In the genomic region with DNA sequence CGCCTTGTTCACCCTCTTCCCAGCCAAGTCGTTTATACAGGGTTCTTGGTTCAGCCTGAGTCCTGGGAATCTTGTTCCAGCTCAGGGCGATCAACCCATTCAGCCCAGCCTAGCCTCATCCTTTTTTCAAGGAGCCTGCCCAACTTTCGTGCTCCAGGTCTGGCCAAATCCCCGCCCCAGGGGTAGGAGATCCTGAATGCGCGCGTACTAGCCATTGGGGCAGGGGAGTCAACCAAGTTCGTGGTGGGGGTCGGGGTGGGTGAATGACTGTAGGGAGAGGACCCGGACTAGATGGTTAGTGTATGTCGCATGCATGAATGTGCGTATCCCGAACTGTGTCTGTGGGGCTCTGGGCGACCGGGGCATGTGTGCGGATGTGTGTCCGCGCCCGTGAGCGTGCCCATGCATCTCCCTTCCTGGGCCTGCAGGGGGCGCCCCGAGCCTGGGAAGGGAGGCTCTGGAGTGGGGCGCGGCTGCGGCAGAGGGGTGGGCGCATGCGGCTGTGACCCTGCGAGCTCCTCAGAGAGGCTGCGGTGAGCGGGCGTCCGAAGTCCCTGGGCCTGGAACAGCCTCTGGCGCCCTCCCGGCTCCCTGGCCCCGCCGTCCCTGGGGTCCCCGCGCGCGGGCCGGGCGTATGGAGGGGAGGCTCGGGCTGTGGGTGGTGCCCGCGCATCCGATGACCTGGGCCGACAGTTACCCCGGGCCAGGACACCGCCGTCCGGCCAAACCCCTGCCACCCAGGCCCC, we compare ENCODE assay signal across 8 cellular contexts. TPM values are rescaled to one million over a fixed set of nuclear protein-coding genes. Genes with fewer than 3 reads are reported as not detected.
DNase-seq lines count a peak whose midpoint lies in the region; ATAC-seq and TF ChIP-seq lines count a peak whose summit lies in the region.

No MANE protein-coding gene starts in this region.

- H3K27ac ChIP-seq in A673 (ENCODE audit: low read depth, low read length, poor library complexity, severe bottlenecking) (no peak overlapping the region), breast epithelium (peak overlapping the region; percentile 74 to 93), iPS-20b (ENCODE audit: low read length) (no peak overlapping the region)

- peak overlapping the region; percentile 61 for H3K4me3 ChIP-seq in A673 (ENCODE audit: low read depth, low read length, poor library complexity, severe bottlenecking)
- peak overlapping the region; percentile 60 for H3K4me3 ChIP-seq in WI38 (ENCODE audit: low read depth, low read length)
- peak overlapping the region; percentile 61 to 79 (median 69) for H3K4me3 ChIP-seq in breast epithelium
- peak overlapping the region; percentile 59 for H3K4me3 ChIP-seq in iPS-20b (ENCODE audit: low read length)
- H3K4me3 ChIP-seq in skeletal muscle satellite cell (ENCODE audit: low read length) = peak overlapping the region; percentile 85

- H3K27me3 ChIP-seq in A673 (replicated peaks; ENCODE audit: insufficient read depth, low read depth, low read length, poor library complexity) (peaks cover 5% of the 10 kb centered on the region), breast epithelium (no peaks in the 10 kb centered on the region), iPS-20b (ENCODE audit: insufficient read depth, low read length) (peaks cover 39% of the 10 kb centered on the region), skeletal muscle satellite cell (ENCODE audit: control insufficient read depth, insufficient read depth, low read length) (peaks cover 7% of the 10 kb centered on the region)

- no peak overlapping the region for H3K9ac ChIP-seq in iPS-20b (ENCODE audit: low read depth, low read length)
- peak overlapping the region; percentile 79 for H3K9ac ChIP-seq in skeletal muscle satellite cell (ENCODE audit: low read depth, low read length)

- no peaks in the 10 kb centered on the region for H3K4me1 ChIP-seq in A673 (ENCODE audit: insufficient read depth, low read length, poor library complexity, severe bottlenecking)
- H3K4me1 ChIP-seq in breast epithelium = no peaks in the 10 kb centered on the region
- H3K4me1 ChIP-seq in iPS-20b (ENCODE audit: insufficient read depth, low read length) = no peaks in the 10 kb centered on the region; the same call in 1 of the 2 replicates
- H3K4me1 ChIP-seq in skeletal muscle satellite cell (ENCODE audit: control insufficient read depth, insufficient read depth, low read length) = peaks cover 4% of the 10 kb centered on the region

- DNase-seq in A673 (ENCODE audit: low spot score) (peak; percentile 83), GM20000 (ENCODE audit: low spot score) (peak; percentile 83), NCI-H1694 (lab: John Stamatoyannopoulos, UW) (peak; percentile 54), breast epithelium (ENCODE audit: low spot score in 2 of 2) (peak; percentile 54 to 73)

- TF ChIP-seq CTCF in A673 (conservative IDR thresholded peaks at IDR 0.05; ENCODE audit: low read depth, low read length) (peak; percentile 98), GM20000 (IDR thresholded peaks at IDR 0.05; ENCODE audit: extremely low read depth, missing control alignments) (peak; percentile 65), WI38 (IDR thresholded peaks at IDR 0.05; ENCODE audit: low read depth, low read length) (peak; percentile 88), breast epithelium (IDR thresholded peaks at IDR 0.05) (peak; percentile 69 to 78 (median 77))

- no peaks in the 10 kb centered on the region for H3K36me3 ChIP-seq in A673 (ENCODE audit: insufficient read depth, low read length, poor library complexity, severe bottlenecking)
- H3K36me3 ChIP-seq in breast epithelium = no peaks in the 10 kb centered on the region
- H3K36me3 ChIP-seq in iPS-20b (ENCODE audit: insufficient read depth, low read depth, low read length) = no peaks in the 10 kb centered on the region
- H3K36me3 ChIP-seq in skeletal muscle satellite cell (ENCODE audit: insufficient read depth, low read length) = no peaks in the 10 kb centered on the region

- CTCF ChIA-PET in A673 (lab: Charles Lee) = no interaction called here

- BruUV-seq in A673 (replicated peaks; lab: Mats Ljungman, UMichigan) = no TSS peak

- peak overlapping the region; percentile 100 for H3K4me2 ChIP-seq in skeletal muscle satellite cell (ENCODE audit: low read length)

- H3K9me3 ChIP-seq in A673 (ENCODE audit: low read depth, low read length, poor library complexity, severe bottlenecking) (no peaks in the 10 kb centered on the region), breast epithelium (no peaks in the 10 kb centered on the region), iPS-20b (ENCODE audit: insufficient read depth, low read depth, low read length) (no peaks in the 10 kb centered on the region), skeletal muscle satellite cell (replicated peaks; ENCODE audit: low read length) (no peaks in the 10 kb centered on the region)

- ATAC-seq in GM18907 (IDR thresholded peaks at IDR 0.05; ENCODE audit: unreplicated experiment) = no peak

- intact Hi-C loops in A673 (cut with micrococcal nuclease; ENCODE audit: unreplicated experiment) (no loop called here), breast epithelium (cut with DNase I; ENCODE audit: low total_unique reads) (loop anchor here (5.0 kb wide), 2 partner anchors 126 to 154 kb away; no protein-coding TSS in a partner anchor)

- POLR2A ChIA-PET in A673 (lab: Charles Lee; ENCODE audit: low non-redundant PET) = no interaction called here

- no peak for TF ChIP-seq POLR2A in breast epithelium (IDR thresholded peaks at IDR 0.05)

RNA-seq across cellular contexts. Expression of a gene that starts 8.7 kb away (rescaled TPM):
- total RNA-seq in A673 (2021) = not detected in 2 replicates
- total RNA-seq in breast epithelium = 10 to 100 TPM in 2 of 3 donors, 1 to 10 TPM in 1; 5.9 to 84.9 (median 12.0) TPM
- total RNA-seq in skeletal muscle satellite cell (2012; rRNA removed) = not detected in 2 replicates

RNA-seq across cellular contexts. Expression of a gene that starts 10.1 kb away (rescaled TPM):
- total RNA-seq in A673 (2021) = not detected in 2 replicates
- 1 to 10 TPM in 2 of 3 donors, under 1 TPM in 1; 0.88 to 5.6 (median 1.3) TPM for total RNA-seq in breast epithelium
- total RNA-seq in skeletal muscle satellite cell (2012; rRNA removed) = not detected in 2 replicates

RNA-seq across cellular contexts. Expression of a gene that starts 38.7 kb away (rescaled TPM):
- not detected in 2 replicates for total RNA-seq in A673 (2021)
- not detected for total RNA-seq in breast epithelium
- 0.51 TPM in 1 of 2 replicates, not detected in the other for total RNA-seq in skeletal muscle satellite cell (2012; rRNA removed)

RNA-seq across cellular contexts. Expression of a gene that starts 49.2 kb away (rescaled TPM):
- total RNA-seq in A673 (2021) = 5.6 and 12.1 TPM in 2 replicates
- 10 to 100 TPM; 20.3 to 45.5 (median 42.1) TPM for total RNA-seq in breast epithelium
- total RNA-seq in skeletal muscle satellite cell (2012; rRNA removed) = 7.4 and 12.7 TPM in 2 replicates

RNA-seq across cellular contexts. Expression of a gene that starts 54.7 kb away (rescaled TPM):
- total RNA-seq in A673 (2021) (27.6 and 37.6 TPM in 2 replicates), breast epithelium (10 to 100 TPM; 26.1 to 37.0 (median 36.7) TPM)
- 14.0 and 17.0 TPM in 2 replicates for total RNA-seq in skeletal muscle satellite cell (2012; rRNA removed)

Comparison
In these comparisons a context has a peak if more than half of its experiments do, and no peak if none do; other contexts are left out.
1. H3K27ac ChIP-seq: peak in breast epithelium (2 of 2); none in A673 (single experiment) and iPS-20b (single experiment).
2. Peak in every context shown above with its lines, with median percentiles within 50 percentile points of each other: DNase-seq, H3K4me3 ChIP-seq and CTCF ChIP-seq.